ENCODE assay signal across 8 cellular contexts in genomic region chr16:3123986-3124886, GRCh38. TPM values are rescaled to one million over a fixed set of nuclear protein-coding genes. Genes with fewer than 3 reads are reported as not detected.
DNase-seq lines count a peak whose midpoint lies in the region; ATAC-seq and TF ChIP-seq lines count a peak whose summit lies in the region.

No MANE protein-coding gene starts in this region.

- POLR2A ChIA-PET in CD8-positive, alpha-beta T cell (lab: Charles Lee) = interaction anchor here (0.6 to 2.7 kb wide), 10 partner anchors 11 to 339 kb away, joined by 3 to 14 read pairs (median 4); partner anchors contain the start of genes IL32, TNFRSF12A and ZNF213

- H3K27me3 ChIP-seq in CD8-positive, alpha-beta T cell (ENCODE audit: insufficient read depth, low read length) = no peaks in the 10 kb centered on the region
- H3K27me3 ChIP-seq in duodenal mucosa (ENCODE audit: control insufficient read depth in 1 of 2, insufficient read depth in 2 of 2, low read length in 2 of 2) (no peaks in the 10 kb centered on the region), lung (ENCODE audit: control insufficient read depth, insufficient read depth) (no peaks in the 10 kb centered on the region)

- H3K36me3 Mint-ChIP-seq in CD8-positive, alpha-beta T cell = peaks cover 5% of the 10 kb centered on the region

- H3K27me3 Mint-ChIP-seq in CD8-positive, alpha-beta T cell (ENCODE audit: low read depth) = no peaks in the 10 kb centered on the region

- intact Hi-C loops in CD8-positive, alpha-beta T cell (cut with DNase I, micrococcal nuclease) = loop anchor here (1.0 to 2.0 kb wide), 8 partner anchors 10 to 277 kb away; partner anchors contain the start of genes ZNF263 (in 2 of the 2), ZNF174 (in 1 of the 2), ZNF213 (in 1 of the 2) and ZSCAN32 (in 1 of the 2)

- peaks cover 30% of the 10 kb centered on the region for H3K4me1 ChIP-seq in CD8-positive, alpha-beta T cell (ENCODE audit: insufficient read depth, low read length)
- peaks cover 8 to 18% of the 10 kb centered on the region in 2 donors for H3K4me1 ChIP-seq in duodenal mucosa (ENCODE audit: control insufficient read depth in 1 of 2, insufficient read depth in 2 of 2, low read length in 2 of 2)
- H3K4me1 ChIP-seq in lung (ENCODE audit: control insufficient read depth in 2 of 2, insufficient read depth in 2 of 2, low read length in 2 of 2) = peaks cover 0 to 6% of the 10 kb centered on the region in 2 donors

- H3K36me3 ChIP-seq in CD8-positive, alpha-beta T cell (ENCODE audit: insufficient read depth, low read length) = no peaks in the 10 kb centered on the region
- H3K36me3 ChIP-seq in duodenal mucosa (ENCODE audit: control insufficient read depth in 1 of 2, insufficient read depth in 2 of 2, low read length in 2 of 2) (peaks cover 0 to 13% of the 10 kb centered on the region in 2 donors), lung (ENCODE audit: control insufficient read depth in 2 of 2, insufficient read depth in 2 of 2, low read length in 2 of 2) (peaks cover 3 to 15% of the 10 kb centered on the region in 2 donors)

- peak; percentile 90 for ATAC-seq in CD8-positive, alpha-beta T cell
- peak; percentile 89 for ATAC-seq in GM19438 (IDR thresholded peaks at IDR 0.05; ENCODE audit: low read depth, unreplicated experiment)
- ATAC-seq in HG03571 (IDR thresholded peaks at IDR 0.05; ENCODE audit: unreplicated experiment) = peak; percentile 81
- peak; percentile 96 for ATAC-seq in lung (ENCODE audit: insufficient read depth, low FRiP score)

- 0% methylated on average over 65 to 72 of the region's 72 CpGs for whole genome bisulfite sequencing in lung, 2 donors

- peak overlapping the region; percentile 98 for H3K4me3 Mint-ChIP-seq in CD8-positive, alpha-beta T cell

- DNase-seq in CD8-positive, alpha-beta T cell = peak; percentile 88 to 97 (median 96)
- DNase-seq in NCI-H774 (lab: John Stamatoyannopoulos, UW) = peak; percentile 89
- peak; percentile 99 for DNase-seq in activated CD4-positive, alpha-beta T cell treated with anti-CD3 and anti-CD28 coated beads, Interleukin-2, amount 50 U/mL, for 48 hours
- peak; percentile 97 for DNase-seq in lung (ENCODE audit: low spot score)
- peak; percentile 91 to 98 (median 95) for DNase-seq in stimulated activated CD4-positive, alpha-beta T cell treated with anti-CD3 and anti-CD28 coated beads, TNF-alpha, amount 100 ng/mL, for 24 hours (ENCODE audit: low read depth in 3 of 3)

- H3K9me3 ChIP-seq in CD8-positive, alpha-beta T cell (ENCODE audit: low read length) = no peaks in the 10 kb centered on the region
- H3K9me3 ChIP-seq in duodenal mucosa (ENCODE audit: control insufficient read depth in 1 of 2, low read length in 2 of 2) (no peaks in the 10 kb centered on the region), lung (ENCODE audit: control insufficient read depth in 2 of 2, insufficient read depth in 1 of 2, low read length in 1 of 2) (no peaks in the 10 kb centered on the region)

- peak overlapping the region; percentile 44 for H3K27ac ChIP-seq in CD8-positive, alpha-beta T cell (ENCODE audit: low read depth, low read length)
- H3K27ac ChIP-seq in duodenal mucosa (ENCODE audit: low read depth, low read length) (peak overlapping the region; percentile 53), lung (ENCODE audit: low read depth in 1 of 2, low read length in 1 of 2) (peak overlapping the region; percentile 51 to 78)

- peak overlapping the region; percentile 28 to 61 for H3K9ac ChIP-seq in duodenal mucosa (ENCODE audit: low read depth in 1 of 2, low read length in 2 of 2)

- H3K27ac Mint-ChIP-seq in CD8-positive, alpha-beta T cell = peak overlapping the region; percentile 95

- CTCF ChIA-PET in CD8-positive, alpha-beta T cell (lab: Charles Lee) = interaction anchor here (0.9 to 15.4 kb wide), 7 partner anchors 10 to 93 kb away, joined by 3 to 324 read pairs (median 5); partner anchors contain the start of genes IL32, ZNF213 and ZSCAN10

- H3K9me3 Mint-ChIP-seq in CD8-positive, alpha-beta T cell = no peaks in the 10 kb centered on the region

- TF ChIP-seq CTCF in CD8-positive, alpha-beta T cell (IDR thresholded peaks at IDR 0.05) = no peak
- TF ChIP-seq CTCF in lung (IDR thresholded peaks at IDR 0.05; ENCODE audit: control extremely low read depth, extremely low read depth) = peak; percentile 2

- peak overlapping the region; percentile 72 for H3K4me3 ChIP-seq in CD8-positive, alpha-beta T cell (ENCODE audit: low read depth, low read length)
- H3K4me3 ChIP-seq in duodenal mucosa (ENCODE audit: low read depth in 1 of 2, low read length in 2 of 2) (peak overlapping the region; percentile 75 to 88), lung (peak overlapping the region; percentile 46)

- peaks cover 45% of the 10 kb centered on the region for H3K4me1 Mint-ChIP-seq in CD8-positive, alpha-beta T cell (ENCODE audit: low read depth)

RNA-seq across cellular contexts. Expression of gene ZNF213, which starts 10.6 kb away (rescaled TPM):
- total RNA-seq in CD8-positive, alpha-beta T cell = 1 to 10 TPM; 1.8 to 2.2 TPM
- total RNA-seq in lung = 10 to 100 TPM; 12.8 to 13.1 TPM
- 10 to 100 TPM in 1 of 2 donors, 1 to 10 TPM in 1; 7.8 to 10.3 TPM for polyA plus RNA-seq in lung

RNA-seq across cellular contexts. Expression of gene ZNF205, which starts 11.8 kb away (rescaled TPM):
- total RNA-seq in CD8-positive, alpha-beta T cell = not detected
- 10 to 100 TPM in 1 of 2 donors, 1 to 10 TPM in 1; 9.8 to 12.7 TPM for total RNA-seq in lung
- polyA plus RNA-seq in lung = 10 to 100 TPM; 10.2 to 33.0 TPM

RNA-seq across cellular contexts. Expression of gene ZSCAN10, which starts 25.1 kb away (rescaled TPM):
- under 1 TPM in 1 of 2 experiments, not detected in 1; 0.62 TPM for total RNA-seq in CD8-positive, alpha-beta T cell
- under 1 TPM in 1 of 2 donors, not detected in 1; 0.21 TPM for total RNA-seq in lung
- polyA plus RNA-seq in lung = under 1 TPM in 1 of 2 donors, not detected in 1; 0.02 TPM

RNA-seq across cellular contexts. Expression of gene IL32, which starts 58.8 kb away (rescaled TPM):
- total RNA-seq in CD8-positive, alpha-beta T cell = 100 to 1,000 TPM; 123 to 127 TPM
- 100 to 1,000 TPM in 1 of 2 donors, 10 to 100 TPM in 1; 83.7 to 153 TPM for total RNA-seq in lung
- 100 to 1,000 TPM; 247 to 275 TPM for polyA plus RNA-seq in lung

Comparison
In these comparisons a context has a peak if more than half of its experiments do, and no peak if none do; other contexts are left out.
1. Peak in every context shown above with its lines: DNase-seq, ATAC-seq, H3K4me3 ChIP-seq and H3K27ac ChIP-seq.
2. RNA of gene ZNF213, which starts 10.6 kb away (total RNA-seq): 12.8 to 13.1 TPM in lung; 1.8 to 2.2 TPM in CD8-positive, alpha-beta T cell; every median in the first group is over 4 times any median in the second.
3. RNA of gene ZNF205, which starts 11.8 kb away (total RNA-seq): 9.8 to 12.7 TPM in lung; not detected in CD8-positive, alpha-beta T cell; every median in the first group is over 10 times any median in the second.